Comparison of ENCODE assay signal across 11 cellular contexts in the genomic region with DNA sequence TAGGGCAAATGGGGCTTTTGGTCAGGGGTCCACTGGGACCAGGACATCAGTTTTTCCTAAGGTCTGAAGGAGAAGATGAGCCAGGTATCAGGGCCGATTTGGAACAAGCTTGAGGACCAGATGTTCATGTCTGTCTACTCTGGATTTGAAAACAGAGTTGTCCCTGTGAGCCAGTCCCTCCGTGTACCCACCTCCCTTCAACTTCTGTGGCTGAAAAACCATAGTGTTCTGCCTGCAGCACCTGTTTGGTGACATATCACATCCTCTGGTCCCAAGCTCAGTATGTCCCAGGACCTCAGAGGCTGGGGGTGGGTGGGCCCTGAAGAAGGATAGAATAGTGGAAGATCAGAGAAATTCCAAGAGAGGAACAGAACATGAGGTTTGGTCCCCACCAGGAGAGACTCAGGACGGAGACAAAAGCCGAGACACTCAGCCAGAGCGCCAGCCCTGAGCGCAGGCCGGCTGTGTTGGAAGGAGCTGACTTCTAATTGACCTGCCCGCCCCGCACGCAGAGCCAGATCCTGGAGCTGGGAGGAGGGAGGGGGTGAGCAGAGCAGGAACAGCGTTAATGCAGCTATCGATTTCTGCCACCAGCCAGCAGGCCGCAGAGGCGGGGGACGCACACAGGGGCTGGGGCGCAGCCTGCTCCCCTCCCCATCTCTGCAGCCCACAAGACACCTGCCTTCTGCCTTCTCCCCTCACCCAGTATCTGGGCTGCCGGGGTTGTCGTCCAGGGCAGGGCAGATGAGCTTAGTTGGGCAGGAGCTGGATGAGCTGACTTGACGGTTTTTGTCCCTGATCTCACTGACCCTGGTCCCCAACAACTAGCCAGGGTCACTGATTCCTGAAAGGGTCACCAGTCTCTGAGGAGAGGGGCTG. TPM values are rescaled to one million over a fixed set of nuclear protein-coding genes. Genes with fewer than 3 reads are reported as not detected.
DNase-seq lines count a peak whose midpoint lies in the region; ATAC-seq, FAIRE-seq and TF ChIP-seq lines count a peak whose summit lies in the region.
"Had no signal": no experiment of that assay in that cellular context is flagged by ENCODE, and none has a peak within 500 bp of the region (broad histone marks: within the 10 kb centered on the region; RNA-seq: fewer than 3 reads in every experiment).

No MANE protein-coding gene starts in this region.

- H3K4me3 Mint-ChIP-seq in stimulated activated memory B cell treated with anti-CD40 and anti-IgM and Interleukin-4, amounts not matched to agents 10 μg/mL and 1 μg/mL and 100 μg/mL, for 72 hours: no peak overlapping the region
- H3K4me3 Mint-ChIP-seq in MCF 10A (ENCODE audit: unreplicated experiment): no peak overlapping the region

- H3K27me3 ChIP-seq in ascending aorta (no peaks in the 10 kb centered on the region), HepG2 (ENCODE audit: control insufficient read depth in 1 of 2, insufficient read depth in 2 of 2, low read length in 2 of 2) (no peaks in the 10 kb centered on the region)

- no peaks in the 10 kb centered on the region for H3K27me3 Mint-ChIP-seq in stimulated activated memory B cell treated with anti-CD40 and anti-IgM and Interleukin-4, amounts not matched to agents 10 μg/mL and 1 μg/mL and 100 μg/mL, for 72 hours
- H3K27me3 Mint-ChIP-seq in MCF 10A (ENCODE audit: insufficient read depth, unreplicated experiment): no peaks in the 10 kb centered on the region

- ATAC-seq in HepG2 (no peak), HG03432 (IDR thresholded peaks at IDR 0.05; ENCODE audit: unreplicated experiment) (no peak), HG03354 (IDR thresholded peaks at IDR 0.05; ENCODE audit: poor library complexity, severe bottlenecking, unreplicated experiment) (no peak)
- ATAC-seq in stimulated activated memory B cell treated with anti-CD40 and anti-IgM and Interleukin-4, amounts not matched to agents 10 μg/mL and 1 μg/mL and 100 μg/mL, for 72 hours: no peak

- TF ChIP-seq EP300 in HepG2 (IDR thresholded peaks at IDR 0.05; ENCODE audit: low read depth in 2 of 2, low read length in 2 of 2): no peak
- no peak for TF ChIP-seq EP300 in HepG2 (CRISPR knock-in tag; IDR thresholded peaks at IDR 0.05; ENCODE audit: borderline replicate concordance)

- BruUV-seq in HepG2 (replicated peaks; lab: Mats Ljungman, UMichigan) (no TSS peak), MCF 10A (replicated peaks; lab: Mats Ljungman, UMichigan) (no TSS peak)

- TF ChIP-seq CTCF in ascending aorta (IDR thresholded peaks at IDR 0.05) (no peak), HepG2 (CRISPR knock-in tag; IDR thresholded peaks at IDR 0.05) (no peak), MCF 10A (IDR thresholded peaks at IDR 0.05; ENCODE audit: unreplicated experiment) (no peak)

- no peak for TF ChIP-seq RAD21 in HepG2 (CRISPR knock-in tag; IDR thresholded peaks at IDR 0.05)

- no peak overlapping the region for H3K9ac ChIP-seq in HepG2 (ENCODE audit: insufficient read depth, low read depth, low read length)

- CTCF ChIA-PET in HEK293T (lab: Yijun Ruan, JAX) (interaction anchor here (0.5 kb wide), 1 partner anchor 89 kb away, joined by 3 read pairs; no protein-coding TSS in a partner anchor), HepG2 (lab: Yijun Ruan, JAX; ENCODE audit: low intra/inter-chr PET ratio, low total read pairs) (no interaction called here), MCF 10A (lab: Yijun Ruan, JAX) (interaction anchor here (0.5 to 4.3 kb wide), 7 partner anchors 13 to 581 kb away, joined by 3 to 22 read pairs (median 4); no protein-coding TSS in a partner anchor)

- no peak for FAIRE-seq in HepG2 (lab: Jason Lieb, UNC)

- TF ChIP-seq POLR2A in HepG2 (IDR thresholded peaks at IDR 0.05; ENCODE audit: insufficient read depth in 1 of 2, low read depth in 2 of 2, low read length in 2 of 2): no peak

- intact Hi-C loops in ascending aorta (cut with DNase I) (no loop called here), HepG2 (cut with micrococcal nuclease; ENCODE audit: unreplicated experiment) (no loop called here), MCF 10A (cut with micrococcal nuclease) (no loop called here)

- peaks cover 40% of the 10 kb centered on the region for H3K36me3 Mint-ChIP-seq in stimulated activated memory B cell treated with anti-CD40 and anti-IgM and Interleukin-4, amounts not matched to agents 10 μg/mL and 1 μg/mL and 100 μg/mL, for 72 hours
- H3K36me3 Mint-ChIP-seq in MCF 10A (ENCODE audit: insufficient read depth, unreplicated experiment): peaks cover 23% of the 10 kb centered on the region

- H3K4me1 ChIP-seq in ascending aorta (peaks cover 25 to 56% of the 10 kb centered on the region in 2 donors), HepG2 (ENCODE audit: insufficient read depth, low read length) (peaks cover 22% of the 10 kb centered on the region)

- H3K9me3 ChIP-seq in ascending aorta (no peaks in the 10 kb centered on the region), HepG2 (ENCODE audit: low read length) (no peaks in the 10 kb centered on the region)

- peaks cover 35% of the 10 kb centered on the region for H4K20me1 ChIP-seq in HepG2 (ENCODE audit: insufficient read depth, low read length)

- WGBS in HepG2 (ENCODE audit: low lambda C conversion rate): 97% methylated on average over 13 of the region's 19 CpGs

- H3K4me3 ChIP-seq in ascending aorta (peak overlapping the region; percentile 4 to 58), HepG2 (replicated peaks in 1 of 3; ENCODE audit: insufficient read depth in 1 of 3, low read depth in 2 of 3, low read length in 3 of 3) (no peak overlapping the region)
- H3K4me3 ChIP-seq: PC-9 had no signal

- H3K79me2 ChIP-seq in HepG2 (ENCODE audit: insufficient read depth, low read length): peaks cover 41% of the 10 kb centered on the region

- H3K4me1 Mint-ChIP-seq in stimulated activated memory B cell treated with anti-CD40 and anti-IgM and Interleukin-4, amounts not matched to agents 10 μg/mL and 1 μg/mL and 100 μg/mL, for 72 hours: peaks cover 72% of the 10 kb centered on the region
- H3K4me1 Mint-ChIP-seq in MCF 10A (ENCODE audit: insufficient read depth, unreplicated experiment): peaks cover 6% of the 10 kb centered on the region

- H3K36me3 ChIP-seq in ascending aorta (peaks cover 17 to 27% of the 10 kb centered on the region in 2 donors), HepG2 (replicated peaks in 1 of 2; ENCODE audit: control insufficient read depth in 1 of 2, insufficient read depth in 2 of 2, low read length in 2 of 2) (peaks cover 18 to 43% of the 10 kb centered on the region in 2 experiments; a peak in 4 of 5 replicates)

- peak overlapping the region; percentile 92 for H3K27ac Mint-ChIP-seq in stimulated activated memory B cell treated with anti-CD40 and anti-IgM and Interleukin-4, amounts not matched to agents 10 μg/mL and 1 μg/mL and 100 μg/mL, for 72 hours
- no peak overlapping the region for H3K27ac Mint-ChIP-seq in MCF 10A (ENCODE audit: low read depth, unreplicated experiment)

- H3K9me3 Mint-ChIP-seq in stimulated activated memory B cell treated with anti-CD40 and anti-IgM and Interleukin-4, amounts not matched to agents 10 μg/mL and 1 μg/mL and 100 μg/mL, for 72 hours: no peaks in the 10 kb centered on the region
- no peaks in the 10 kb centered on the region for H3K9me3 Mint-ChIP-seq in MCF 10A (ENCODE audit: unreplicated experiment)

- H2AFZ ChIP-seq in HepG2 (ENCODE audit: low read length): no peak overlapping the region
- H2AFZ ChIP-seq: PC-9 had no signal

- no peak overlapping the region for H3K4me2 ChIP-seq in HepG2 (ENCODE audit: low read depth, low read length)
- H3K4me2 ChIP-seq: PC-9 had no signal

- DNase-seq in HEK293T (ENCODE audit: extremely low spot score): peak; percentile 37
- DNase-seq in ascending aorta (ENCODE audit: low spot score in 2 of 2): no peak
- no peak for DNase-seq in HepG2 (ENCODE audit: low spot score)
- no peak for DNase-seq in NOMO-1 treated with DMSO at 0.1 percent for 48 hours (lab: John Stamatoyannopoulos, UW; ENCODE audit: unreplicated experiment)
- no peak for DNase-seq in MCF 10A (ENCODE audit: unreplicated experiment)
- DNase-seq: activated CD4-positive, alpha-beta T cell treated with anti-CD3 and anti-CD28 coated beads, Interleukin-2, amount 50 U/mL, for 1 hour; KG1; PC-9 had no signal

- in situ Hi-C loops in HepG2 (cut with HindIII; ENCODE audit: extremely low pct_ligation_motif_present, low pct_unique_long_range_greater_than_20kb): no loop called here

- POLR2A ChIA-PET in HEK293T (lab: Yijun Ruan, JAX): interaction anchor here (0.7 kb wide), 1 partner anchor 238 kb away, joined by 3 read pairs; a partner anchor contains a TSS
- POLR2A ChIA-PET in HepG2 (lab: Yijun Ruan, JAX): no interaction called here
- POLR2A ChIA-PET in MCF 10A (lab: Yijun Ruan, JAX): interaction anchor here (0.6 to 0.8 kb wide), 2 partner anchors 16 kb away, joined by 5 read pairs; no protein-coding TSS in a partner anchor

- H3K27ac ChIP-seq in ascending aorta (peak overlapping the region; percentile 63 to 70), HepG2 (ENCODE audit: extremely low read length, insufficient read depth, low read length) (no peak overlapping the region)
- H3K27ac ChIP-seq: PC-9 had no signal

TF ChIP-seq in HEK293T, 16 proteins besides CTCF, POLR2A, EP300 and RAD21 (continues in another document):
- TF ChIP-seq HDGF (IDR thresholded peaks at IDR 0.05; ENCODE audit: borderline replicate concordance): no peak

RNA-seq across cellular contexts. Expression of a gene that starts 29.5 kb away (rescaled TPM):
- 41.9 TPM for total RNA-seq in ascending aorta
- 30.7 and 33.0 TPM in 2 replicates for total RNA-seq in HepG2 (2016; rRNA removed; fragmentation: Illumina TruSeq; extraction: Trizol)
- total RNA-seq in HepG2 (2016; cell fraction: cytosol; rRNA removed; fragmentation: Illumina TruSeq; extraction: Trizol; ENCODE audit: low read depth): 7.4 and 8.6 TPM in 2 replicates
- total RNA-seq in HepG2 (2016; cell fraction: insoluble cytoplasmic fraction; rRNA removed; fragmentation: Illumina TruSeq; extraction: Trizol): 30.5 and 33.5 TPM in 2 replicates
- 32.7 and 37.9 TPM in 2 replicates for total RNA-seq in HepG2 (2016; cell fraction: membrane; rRNA removed; fragmentation: Illumina TruSeq; extraction: Trizol)
- 17.6 and 21.1 TPM in 2 replicates for total RNA-seq in HepG2 (2016; cell fraction: nucleus; rRNA removed; fragmentation: Illumina TruSeq; extraction: Trizol)
- 27.9 and 32.3 TPM in 2 replicates for polyA plus RNA-seq in HepG2 (2011; rRNA removed)
- polyA plus RNA-seq in HepG2 (2011; cell fraction: cytosol; rRNA removed): 20.7 and 35.7 TPM in 2 replicates
- 20.0 and 30.1 TPM in 2 replicates for polyA plus RNA-seq in HepG2 (2011; cell fraction: nucleus; rRNA removed)
- polyA plus RNA-seq in HepG2 (2012): 21.9 and 26.2 TPM in 2 replicates
- 7.7 and 8.6 TPM in 2 replicates for polyA plus RNA-seq in HepG2 (2016; cell fraction: cytosol; fragmentation: Illumina TruSeq; extraction: Trizol; ENCODE audit: low read depth)
- 46.9 and 51.9 TPM in 2 replicates for polyA plus RNA-seq in HepG2 (2016; cell fraction: insoluble cytoplasmic fraction; fragmentation: Illumina TruSeq; extraction: Trizol; ENCODE audit: low read depth)
- polyA plus RNA-seq in HepG2 (2016; cell fraction: membrane; fragmentation: Illumina TruSeq; extraction: Trizol; ENCODE audit: low read depth): 30.1 and 31.3 TPM in 2 replicates
- 39.0 and 44.0 TPM in 2 replicates for polyA plus RNA-seq in HepG2 (2016; cell fraction: nucleus; fragmentation: Illumina TruSeq; extraction: Trizol; ENCODE audit: insufficient read depth, low read depth)
- 13.2 and 63.5 TPM in 2 replicates for polyA minus RNA-seq in HepG2 (2011; rRNA and poly(A)+ RNA removed; ENCODE audit: low replicate concordance)
- 26.9 and 37.6 TPM in 2 replicates for polyA minus RNA-seq in HepG2 (2011; cell fraction: cytosol; rRNA and poly(A)+ RNA removed)
- polyA minus RNA-seq in HepG2 (2011; cell fraction: nucleus; rRNA and poly(A)+ RNA removed): 18.7 and 20.6 TPM in 2 replicates
- 7.8 and 10.9 TPM in 2 replicates for total RNA-seq in MCF 10A (2022)

Comparison
In these comparisons a context has a peak if more than half of its experiments do, and no peak if none do; other contexts are left out.
1. H3K4me3 ChIP-seq: peak in ascending aorta (2 of 2); none in HepG2 (0 of 3).